8 cellular contexts compared by ENCODE assay signal in the genomic region with DNA sequence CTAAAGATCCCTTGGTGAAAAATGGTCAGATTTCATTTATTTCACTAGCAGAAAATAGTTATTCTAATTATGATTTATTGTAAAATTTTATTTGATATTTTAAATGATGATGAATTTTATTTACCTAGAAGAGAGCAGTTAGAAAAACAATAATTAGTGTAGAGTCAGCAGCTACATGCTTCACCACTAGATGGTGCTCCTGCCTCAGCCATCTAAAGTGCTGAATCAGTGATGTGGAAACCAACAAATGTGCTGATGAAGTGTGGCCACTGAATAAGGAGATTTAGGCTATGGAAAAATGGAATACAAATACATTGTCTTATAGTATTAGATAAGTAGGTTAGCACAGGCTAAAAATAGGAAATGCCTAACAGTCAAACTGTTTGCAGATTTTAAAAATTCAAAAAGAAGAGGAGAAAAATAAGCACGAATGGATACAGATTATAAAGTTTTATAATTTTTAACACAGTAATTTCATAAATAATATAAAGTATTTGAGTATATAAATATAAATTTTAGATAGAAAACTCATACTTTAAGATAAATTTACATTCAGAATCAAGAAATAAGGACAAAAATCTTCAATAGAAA.
DNase-seq lines count a peak whose midpoint lies in the region; ATAC-seq and TF ChIP-seq lines count a peak whose summit lies in the region.

No MANE protein-coding gene starts in this region.

- intact Hi-C loops in PC-3 (cut with micrococcal nuclease), result loop anchor here (1.0 to 5.0 kb wide), 7 partner anchors 192 to 939 kb away; no protein-coding TSS in a partner anchor
- intact Hi-C loops in naive thymus-derived CD4-positive, alpha-beta T cell (cut with micrococcal nuclease), result loop anchor here (1.0 to 10.0 kb wide), 19 partner anchors 102 to 1979 kb away; a partner anchor contains a TSS

- peaks cover 0 to 5% (median 4%) of the 10 kb centered on the region in 7 donors for H3K4me1 Mint-ChIP-seq in naive thymus-derived CD4-positive, alpha-beta T cell

- peaks cover 20% of the 10 kb centered on the region for H3K4me1 ChIP-seq in PC-3 (ENCODE audit: insufficient read depth, low read length)
- no peaks in the 10 kb centered on the region for H3K4me1 ChIP-seq in naive thymus-derived CD4-positive, alpha-beta T cell (ENCODE audit: control insufficient read depth in 2 of 2, insufficient read depth in 2 of 2, low read length in 2 of 2)

- H3K36me3 ChIP-seq in PC-3 (ENCODE audit: low read depth, low read length), result no peaks in the 10 kb centered on the region; the same call in 1 of the 2 replicates
- no peaks in the 10 kb centered on the region for H3K36me3 ChIP-seq in naive thymus-derived CD4-positive, alpha-beta T cell (ENCODE audit: control insufficient read depth in 2 of 3, insufficient read depth in 3 of 3, low read length in 3 of 3)

- H3K9me3 Mint-ChIP-seq in naive thymus-derived CD4-positive, alpha-beta T cell, result no peaks in the 10 kb centered on the region

- H3K36me3 Mint-ChIP-seq in naive thymus-derived CD4-positive, alpha-beta T cell, result no peaks in the 10 kb centered on the region

- H3K27ac Mint-ChIP-seq in naive thymus-derived CD4-positive, alpha-beta T cell, result peak overlapping the region in 1 of 9 donors; percentile 28

- H2AFZ ChIP-seq in PC-3 (ENCODE audit: low read length), result no peak overlapping the region

- POLR2A ChIA-PET in PC-3 (lab: Charles Lee; ENCODE audit: unreplicated experiment), result interaction anchor here (0.7 kb wide), 1 partner anchor 677 kb away, joined by 3 read pairs; a partner anchor contains a TSS
- POLR2A ChIA-PET in naive thymus-derived CD4-positive, alpha-beta T cell (lab: Charles Lee), result interaction anchor here (0.6 to 2.0 kb wide), 2 partner anchors 677 to 939 kb away, joined by 3 to 7 read pairs; a partner anchor contains a TSS

- DNase-seq in DMS79 treated with DMSO at 0.1 percent for 48 hours (lab: John Stamatoyannopoulos, UW) (peak; percentile 86), KG1 (lab: John Stamatoyannopoulos, UW) (peak; percentile 74), PC-3 (peak; percentile 70), activated T-cell treated with anti-CD3 and anti-CD28 coated beads for 4 hours (peak; percentile 75)
- DNase-seq in naive thymus-derived CD4-positive, alpha-beta T cell, result peak; percentile 38 to 73 (median 65)
- DNase-seq in stimulated activated CD8-positive, alpha-beta memory T cell treated with anti-CD3 and anti-CD28 coated beads, Interleukin-7, amount 100 ng/mL, for 48 hours (ENCODE audit: extremely low read depth in 1 of 2, low read depth in 1 of 2), result peak; percentile 7 to 40

- H3K4me3 Mint-ChIP-seq in naive thymus-derived CD4-positive, alpha-beta T cell, result no peak overlapping the region

- CTCF ChIA-PET in PC-3 (lab: Charles Lee), result interaction anchor here (0.5 to 2.1 kb wide), 4 partner anchors 310 to 939 kb away, joined by 3 to 13 read pairs (median 4); a partner anchor contains a TSS
- CTCF ChIA-PET in naive thymus-derived CD4-positive, alpha-beta T cell (lab: Charles Lee), result interaction anchor here (0.8 to 3.5 kb wide), 7 partner anchors 15 to 957 kb away, joined by 3 to 30 read pairs (median 4); a partner anchor contains a TSS

- peaks cover 0 to 6% (median 0%) of the 10 kb centered on the region in 5 donors for H3K27me3 Mint-ChIP-seq in naive thymus-derived CD4-positive, alpha-beta T cell

- BruUV-seq in PC-3 (replicated peaks; lab: Mats Ljungman, UMichigan), result no TSS peak

- peak; percentile 81 for TF ChIP-seq CTCF in PC-3 (conservative IDR thresholded peaks at IDR 0.05; ENCODE audit: low read depth, low read length)

- no peaks in the 10 kb centered on the region for H3K9me2 ChIP-seq in PC-3 (replicated peaks; ENCODE audit: low read length)

- ATAC-seq in PC-3 (0 out of 2 replicates have a peak, but pooled peaks have one; percentile 22), esophagus mucosa (peak; percentile 92), HG03045 (IDR thresholded peaks at IDR 0.05; ENCODE audit: unreplicated experiment) (no peak)
- ATAC-seq in naive thymus-derived CD4-positive, alpha-beta T cell, result peak; percentile 88

- no peak overlapping the region for H3K4me2 ChIP-seq in PC-3 (ENCODE audit: low read length)

- H3K9me3 ChIP-seq in PC-3 (ENCODE audit: low read length), result no peaks in the 10 kb centered on the region
- no peaks in the 10 kb centered on the region for H3K9me3 ChIP-seq in naive thymus-derived CD4-positive, alpha-beta T cell (ENCODE audit: control insufficient read depth in 2 of 3, low read length in 3 of 3)

- H3K27me3 ChIP-seq in PC-3 (ENCODE audit: low read length), result no peaks in the 10 kb centered on the region
- no peaks in the 10 kb centered on the region for H3K27me3 ChIP-seq in naive thymus-derived CD4-positive, alpha-beta T cell (ENCODE audit: control insufficient read depth in 2 of 2, insufficient read depth in 2 of 2, low read length in 2 of 2)

- H3K79me2 ChIP-seq in PC-3 (ENCODE audit: low read length), result no peaks in the 10 kb centered on the region

- no peak overlapping the region for H3K4me3 ChIP-seq in PC-3 (ENCODE audit: low read length)
- H3K4me3 ChIP-seq in naive thymus-derived CD4-positive, alpha-beta T cell (ENCODE audit: low read length), result no peak overlapping the region

- no peaks in the 10 kb centered on the region for H4K20me1 ChIP-seq in PC-3 (ENCODE audit: low read length)

- H3K27ac ChIP-seq in PC-3 (ENCODE audit: low read length), result no peak overlapping the region
- H3K27ac ChIP-seq in naive thymus-derived CD4-positive, alpha-beta T cell (ENCODE audit: low read depth, low read length), result no peak overlapping the region

- H3K9ac ChIP-seq in PC-3 (ENCODE audit: low read length), result no peak overlapping the region

- no peaks in the 10 kb centered on the region for H3F3A ChIP-seq in PC-3 (ENCODE audit: low read length, unreplicated experiment)

Comparison
In these comparisons a context has a peak if more than half of its experiments do, and no peak if none do; other contexts are left out.
1. DNase-seq: peak in every context shown above with its lines; median percentile 86 in DMS79 treated with DMSO at 0.1 percent for 48 hours; 75 in activated T-cell treated with anti-CD3 and anti-CD28 coated beads for 4 hours; 74 in KG1; 70 in PC-3; 65 in naive thymus-derived CD4-positive, alpha-beta T cell; 24 in stimulated activated CD8-positive, alpha-beta memory T cell treated with anti-CD3 and anti-CD28 coated beads, Interleukin-7, amount 100 ng/mL, for 48 hours.